In genomic region chr12:106657499-106657898, GRCh38 we compare ENCODE assay signal across 25 cellular contexts.
"Had no signal": no experiment of that assay in that cellular context is flagged by ENCODE, and none has a peak within 500 bp of the region (broad histone marks: within the 10 kb centered on the region; RNA-seq: fewer than 3 reads in every experiment).

No MANE protein-coding gene starts in this region.

- H3K9me3 ChIP-seq: colonic mucosa, gastrocnemius medialis, lower lobe of right lung had no signal

- H3K4me1 ChIP-seq: colonic mucosa, esophagus squamous epithelium, gastrocnemius medialis, left ventricle myocardium inferior, lower lobe of right lung had no signal

- ATAC-seq: effector memory CD8-positive, alpha-beta T cell; esophagus mucosa; gastrocnemius medialis; left colon; left lobe of liver; lower lobe of right lung; mucosa of descending colon had no signal

- DNase-seq: colonic mucosa; cortex of kidney; effector CD8-positive, alpha-beta T cell; effector memory CD8-positive, alpha-beta T cell; endodermal cell; erythroblast; esophagus squamous epithelium; foreskin fibroblast; foreskin melanocyte; gastrocnemius medialis; glutamatergic neuron; immature natural killer cell; islet precursor cell; kidney; kidney glomerular epithelial cell; left colon; left ventricle myocardium inferior; lower lobe of right lung; mesenchymal stem cell; mucosa of descending colon; naive B cell had no signal

- H3K36me3 ChIP-seq: colonic mucosa, esophagus squamous epithelium, gastrocnemius medialis, left ventricle myocardium inferior, lower lobe of right lung had no signal

- H3K4me2 ChIP-seq: hepatocyte had no signal

- H3K27ac ChIP-seq: colonic mucosa, epithelial cell of prostate, esophagus squamous epithelium, gastrocnemius medialis, hepatocyte, left ventricle myocardium inferior, lower lobe of right lung had no signal

- H3K4me3 ChIP-seq: colonic mucosa, esophagus squamous epithelium, gastrocnemius medialis, hepatocyte, left ventricle myocardium inferior, lower lobe of right lung, mucosa of descending colon had no signal

- H3K27me3 ChIP-seq: colonic mucosa, gastrocnemius medialis had no signal
